In the genomic region with DNA sequence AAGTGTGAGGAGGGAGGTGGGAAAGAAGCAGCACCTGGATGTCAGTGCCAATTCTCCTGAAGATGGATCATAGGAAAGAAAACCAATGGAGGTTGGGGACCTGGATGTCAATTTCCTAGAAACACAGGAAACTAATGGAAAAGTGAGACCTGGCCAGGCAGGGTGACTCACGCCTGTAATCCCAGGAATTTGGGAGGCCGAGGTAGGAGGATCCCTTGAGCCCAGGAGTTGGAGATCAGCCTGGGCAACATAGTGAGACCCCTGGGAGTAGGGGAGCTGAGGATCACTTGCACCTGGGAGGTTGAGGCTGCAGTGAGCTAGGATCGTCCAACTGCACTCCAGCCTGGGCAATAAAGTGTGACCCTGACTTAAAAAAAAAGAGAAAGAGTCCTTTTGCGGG, we compare ENCODE assay signal across 7 cellular contexts.
"Had no signal": no experiment of that assay in that cellular context is flagged by ENCODE, and none has a peak within 500 bp of the region (broad histone marks: within the 10 kb centered on the region; RNA-seq: fewer than 3 reads in every experiment).

No MANE protein-coding gene starts in this region.

- H2AFZ ChIP-seq: GM23338 had no signal

- ATAC-seq: GM23338, K562 had no signal

- H3K4me1 Mint-ChIP-seq: GM23338 had no signal

- H3K4me2 ChIP-seq: GM23338 had no signal

- H3K27ac Mint-ChIP-seq: GM23338, H9, HFFc6 had no signal

- H3K4me3 ChIP-seq: GM23338, K562 had no signal

- H3K4me3 Mint-ChIP-seq: GM23338, H9, HFFc6 had no signal

- DNase-seq: H9, HCEC 1CT, HFFc6, IMR-90, KG1 had no signal
